ENCODE assay signal across 8 cellular contexts in the genomic region with DNA sequence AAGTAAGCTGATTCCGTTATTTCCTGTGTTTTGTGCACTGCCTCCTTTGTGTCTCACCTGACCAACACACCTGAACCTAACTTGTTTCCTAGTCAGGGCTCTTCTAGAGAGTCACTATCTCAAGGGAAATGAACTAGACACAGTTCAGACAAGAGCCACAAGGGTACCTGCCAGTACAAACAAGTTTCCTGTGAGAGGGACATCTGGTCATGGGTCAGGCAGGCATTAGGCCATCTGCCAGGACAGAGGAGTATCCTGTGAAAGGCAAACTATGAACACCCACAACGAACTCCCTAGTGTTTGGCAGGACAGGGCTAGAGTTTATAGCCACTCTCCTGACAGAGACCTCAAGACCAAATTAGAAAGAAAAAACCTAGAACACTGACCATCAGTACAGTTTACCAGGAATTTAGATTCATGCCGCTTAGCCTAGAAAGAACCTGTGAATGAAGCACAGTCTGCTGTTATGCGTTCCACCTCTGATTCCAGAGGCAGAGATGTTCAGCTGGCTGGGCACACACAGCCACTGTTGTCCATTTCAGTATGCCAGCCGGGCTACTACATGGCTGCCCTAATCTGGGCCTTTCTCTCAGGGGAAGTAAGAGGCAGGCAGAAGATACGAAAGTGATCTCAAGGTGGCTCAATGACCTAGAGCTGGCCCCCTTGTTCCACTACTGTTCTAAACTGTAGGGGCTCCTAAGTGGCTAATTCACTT. TPM values are rescaled to one million over a fixed set of nuclear protein-coding genes. Genes with fewer than 3 reads are reported as not detected.
DNase-seq lines count a peak whose midpoint lies in the region; ATAC-seq and TF ChIP-seq lines count a peak whose summit lies in the region.
"Had no signal": no experiment of that assay in that cellular context is flagged by ENCODE, and none has a peak within 500 bp of the region (broad histone marks: within the 10 kb centered on the region; RNA-seq: fewer than 3 reads in every experiment).

No MANE protein-coding gene starts in this region.

- CTCF ChIA-PET in Calu3 (lab: Charles Lee): interaction anchor here (0.7 kb wide), 1 partner anchor 235 kb away, joined by 6 read pairs; no protein-coding TSS in a partner anchor

- 56 to 66% methylated on average over 6 of the region's 6 CpGs for WGBS in testis, 2 donors

- no peak overlapping the region for H3K27ac ChIP-seq in testis

- H3K4me1 ChIP-seq in testis: no peaks in the 10 kb centered on the region

- no peaks in the 10 kb centered on the region for H3K36me3 ChIP-seq in testis (ENCODE audit: low read depth, missing control alignments)

- H3K4me3 ChIP-seq in testis: no peak overlapping the region

- no peak for TF ChIP-seq CTCF in Calu3 (IDR thresholded peaks at IDR 0.05; ENCODE audit: unreplicated experiment)
- no peak for TF ChIP-seq CTCF in natural killer cell (IDR thresholded peaks at IDR 0.05)
- no peak for TF ChIP-seq CTCF in CD14-positive monocyte (IDR thresholded peaks at IDR 0.05)
- no peak for TF ChIP-seq CTCF in testis (IDR thresholded peaks at IDR 0.05)

- no peak for ATAC-seq in natural killer cell

- BruUV-seq in Calu3 (replicated peaks; lab: Mats Ljungman, UMichigan): no TSS peak

- H3K9me3 Mint-ChIP-seq in Calu3 (ENCODE audit: low read depth, unreplicated experiment): no peaks in the 10 kb centered on the region
- no peaks in the 10 kb centered on the region for H3K9me3 Mint-ChIP-seq in natural killer cell
- H3K9me3 Mint-ChIP-seq in CD14-positive monocyte: no peaks in the 10 kb centered on the region

- intact Hi-C loops in Calu3 (cut with micrococcal nuclease; ENCODE audit: unreplicated experiment): no loop called here
- intact Hi-C loops in natural killer cell (cut with micrococcal nuclease): loop anchor here (10.0 kb wide), 1 partner anchor 123 kb away; no protein-coding TSS in a partner anchor
- intact Hi-C loops in CD14-positive monocyte (cut with micrococcal nuclease): loop anchor here (10.0 kb wide), 2 partner anchors 123 to 153 kb away; no protein-coding TSS in a partner anchor
- intact Hi-C loops in posterior vena cava (cut with DNase I): loop anchor here (2.0 to 10.0 kb wide), 2 partner anchors 51 to 163 kb away; no protein-coding TSS in a partner anchor
- intact Hi-C loops in testis (cut with DNase I; ENCODE audit: low total_unique reads): loop anchor here (10.0 kb wide), 1 partner anchor 173 kb away; no protein-coding TSS in a partner anchor

- no peak for TF ChIP-seq POLR2A in testis (IDR thresholded peaks at IDR 0.05)

- H3K27me3 ChIP-seq in testis: no peaks in the 10 kb centered on the region

- DNase-seq in Calu3 (no peak), LHCN-M2 (ENCODE audit: low read depth) (peak; percentile 32), dermis microvascular lymphatic vessel endothelial cell (ENCODE audit: low read depth in 2 of 2) (peak; percentile 69 to 74), natural killer cell (no peak), CD14-positive monocyte (ENCODE audit: low spot score) (no peak), posterior vena cava (ENCODE audit: low spot score) (no peak), testis (no peak)
- DNase-seq: cortex of kidney had no signal

- H3K27me3 Mint-ChIP-seq in Calu3 (ENCODE audit: unreplicated experiment): no peaks in the 10 kb centered on the region
- H3K27me3 Mint-ChIP-seq in natural killer cell (ENCODE audit: low read depth in 2 of 2): no peaks in the 10 kb centered on the region
- H3K27me3 Mint-ChIP-seq in CD14-positive monocyte (ENCODE audit: low read depth in 3 of 3): no peaks in the 10 kb centered on the region

- peaks cover 67% of the 10 kb centered on the region for H3K36me3 Mint-ChIP-seq in Calu3 (ENCODE audit: insufficient read depth, unreplicated experiment)
- H3K36me3 Mint-ChIP-seq in natural killer cell: peaks cover 18% of the 10 kb centered on the region
- H3K36me3 Mint-ChIP-seq in CD14-positive monocyte: peaks cover 89 to 94% of the 10 kb centered on the region in 2 donors

- no peaks in the 10 kb centered on the region for H3K9me3 ChIP-seq in testis

- no peaks in the 10 kb centered on the region for H3K4me1 Mint-ChIP-seq in Calu3 (ENCODE audit: low read depth, unreplicated experiment)
- H3K4me1 Mint-ChIP-seq in natural killer cell: peaks cover 6% of the 10 kb centered on the region in 2 donors
- H3K4me1 Mint-ChIP-seq in CD14-positive monocyte: no peaks in the 10 kb centered on the region

- H3K4me3 Mint-ChIP-seq in Calu3 (ENCODE audit: low read depth, unreplicated experiment): no peak overlapping the region
- H3K4me3 Mint-ChIP-seq in natural killer cell: no peak overlapping the region
- no peak overlapping the region for H3K4me3 Mint-ChIP-seq in CD14-positive monocyte

- H3K27ac Mint-ChIP-seq in Calu3 (ENCODE audit: unreplicated experiment) (peak overlapping the region; percentile 12), natural killer cell (peak overlapping the region; percentile 27 to 28), CD14-positive monocyte (peak overlapping the region in 3 of 7 donors; percentile 21 to 71 (median 69))

RNA-seq across cellular contexts. Expression of a gene that starts 20.7 kb away (rescaled TPM):
- 130 and 139 TPM in 2 replicates for total RNA-seq in Calu3 (2022)
- 75.9 and 81.7 TPM in 2 replicates for total RNA-seq in LHCN-M2 (2014; rRNA removed)
- 56.8 TPM for polyA plus RNA-seq in LHCN-M2 (2012)
- total RNA-seq in dermis microvascular lymphatic vessel endothelial cell: 66.8 and 89.9 TPM in 2 replicates
- 100 to 1,000 TPM; 184 to 225 (median 188) TPM for total RNA-seq in natural killer cell
- polyA plus RNA-seq in CD14-positive monocyte: 10 to 100 TPM; 40.3 to 69.1 TPM
- 100 to 1,000 TPM; 101 to 143 TPM for total RNA-seq in posterior vena cava
- 100 to 1,000 TPM; 206 to 268 TPM for total RNA-seq in testis
- polyA plus RNA-seq in testis (ENCODE audit: insufficient read depth, low read depth, low replicate concordance): 151 TPM

RNA-seq across cellular contexts. Expression of a gene that starts 39.0 kb away (rescaled TPM):
- total RNA-seq in Calu3 (2022): 107 and 109 TPM in 2 replicates
- 49.8 and 54.4 TPM in 2 replicates for total RNA-seq in LHCN-M2 (2014; rRNA removed)
- 17.3 TPM for polyA plus RNA-seq in LHCN-M2 (2012)
- 22.8 and 23.0 TPM in 2 replicates for total RNA-seq in dermis microvascular lymphatic vessel endothelial cell
- total RNA-seq in natural killer cell: 10 to 100 TPM; 41.1 to 53.4 (median 47.5) TPM
- 1 to 10 TPM; 5.0 to 8.4 TPM for polyA plus RNA-seq in CD14-positive monocyte
- 10 to 100 TPM; 12.3 to 13.2 TPM for total RNA-seq in posterior vena cava
- 100 to 1,000 TPM in 1 of 2 donors, 10 to 100 TPM in 1; 66.8 to 100 TPM for total RNA-seq in testis
- polyA plus RNA-seq in testis (ENCODE audit: insufficient read depth, low read depth, low replicate concordance): 57.2 TPM

Comparison
In these comparisons a context has a peak if more than half of its experiments do, and no peak if none do; other contexts are left out.
1. DNase-seq: peak in LHCN-M2 (single experiment) and dermis microvascular lymphatic vessel endothelial cell (2 of 2); none in Calu3 (single experiment), natural killer cell (single experiment), CD14-positive monocyte (single experiment), posterior vena cava (single experiment) and testis (single experiment).